2 cellular contexts compared by ENCODE assay signal in the genomic region with DNA sequence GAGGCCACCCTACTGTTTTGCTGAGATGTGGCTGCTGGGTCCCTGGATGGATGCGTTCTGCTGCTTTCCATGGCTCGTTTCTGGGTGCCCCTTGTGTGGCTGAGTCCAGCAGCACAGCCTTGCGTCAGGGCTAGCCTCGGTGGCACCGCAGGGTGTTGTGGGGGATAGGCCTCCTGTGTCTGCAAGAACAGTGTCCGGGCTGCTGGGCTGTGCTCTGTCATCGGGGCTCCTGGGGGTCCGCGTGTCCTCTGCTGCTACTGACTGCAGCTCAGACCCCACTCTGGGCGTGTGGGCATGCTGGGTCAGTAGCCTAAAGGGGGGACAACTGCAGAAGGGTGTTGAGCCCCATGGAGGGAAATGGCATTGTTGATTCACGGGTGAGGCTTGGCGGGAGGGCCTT.
A peak's percentile ranks its signal among the peaks of the same experiment; 100 is the strongest.
TF ChIP-seq lines count a peak whose summit lies in the region.

No MANE protein-coding gene starts in this region.

TF ChIP-seq in HEK293, 187 proteins besides CTCF, POLR2A, EP300 and RAD21:
- TF ChIP-seq, protein P1, sequence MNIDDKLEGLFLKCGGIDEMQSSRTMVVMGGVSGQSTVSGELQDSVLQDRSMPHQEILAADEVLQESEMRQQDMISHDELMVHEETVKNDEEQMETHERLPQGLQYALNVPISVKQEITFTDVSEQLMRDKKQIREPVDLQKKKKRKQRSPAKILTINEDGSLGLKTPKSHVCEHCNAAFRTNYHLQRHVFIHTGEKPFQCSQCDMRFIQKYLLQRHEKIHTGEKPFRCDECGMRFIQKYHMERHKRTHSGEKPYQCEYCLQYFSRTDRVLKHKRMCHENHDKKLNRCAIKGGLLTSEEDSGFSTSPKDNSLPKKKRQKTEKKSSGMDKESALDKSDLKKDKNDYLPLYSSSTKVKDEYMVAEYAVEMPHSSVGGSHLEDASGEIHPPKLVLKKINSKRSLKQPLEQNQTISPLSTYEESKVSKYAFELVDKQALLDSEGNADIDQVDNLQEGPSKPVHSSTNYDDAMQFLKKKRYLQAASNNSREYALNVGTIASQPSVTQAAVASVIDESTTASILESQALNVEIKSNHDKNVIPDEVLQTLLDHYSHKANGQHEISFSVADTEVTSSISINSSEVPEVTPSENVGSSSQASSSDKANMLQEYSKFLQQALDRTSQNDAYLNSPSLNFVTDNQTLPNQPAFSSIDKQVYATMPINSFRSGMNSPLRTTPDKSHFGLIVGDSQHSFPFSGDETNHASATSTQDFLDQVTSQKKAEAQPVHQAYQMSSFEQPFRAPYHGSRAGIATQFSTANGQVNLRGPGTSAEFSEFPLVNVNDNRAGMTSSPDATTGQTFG (tag by site-specific recombination; IDR thresholded peaks at IDR 0.05; ENCODE audit: borderline replicate concordance): no peak
- TF ChIP-seq ZIC2 (tag by site-specific recombination; IDR thresholded peaks at IDR 0.05) (peak; percentile 40; the same call in 1 of the 2 replicates), ZNF133 (tag by site-specific recombination; IDR thresholded peaks at IDR 0.05) (no peak)
- TF ChIP-seq, protein P2, sequence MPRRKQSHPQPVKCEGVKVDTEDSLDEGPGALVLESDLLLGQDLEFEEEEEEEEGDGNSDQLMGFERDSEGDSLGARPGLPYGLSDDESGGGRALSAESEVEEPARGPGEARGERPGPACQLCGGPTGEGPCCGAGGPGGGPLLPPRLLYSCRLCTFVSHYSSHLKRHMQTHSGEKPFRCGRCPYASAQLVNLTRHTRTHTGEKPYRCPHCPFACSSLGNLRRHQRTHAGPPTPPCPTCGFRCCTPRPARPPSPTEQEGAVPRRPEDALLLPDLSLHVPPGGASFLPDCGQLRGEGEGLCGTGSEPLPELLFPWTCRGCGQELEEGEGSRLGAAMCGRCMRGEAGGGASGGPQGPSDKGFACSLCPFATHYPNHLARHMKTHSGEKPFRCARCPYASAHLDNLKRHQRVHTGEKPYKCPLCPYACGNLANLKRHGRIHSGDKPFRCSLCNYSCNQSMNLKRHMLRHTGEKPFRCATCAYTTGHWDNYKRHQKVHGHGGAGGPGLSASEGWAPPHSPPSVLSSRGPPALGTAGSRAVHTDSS (tag by site-specific recombination; IDR thresholded peaks at IDR 0.05): no peak

TF ChIP-seq in K562, 482 proteins besides CTCF, POLR2A, EP300 and RAD21:
- TF ChIP-seq TCF7 (IDR thresholded peaks at IDR 0.05; ENCODE audit: borderline replicate concordance): no peak
- TF ChIP-seq RBFOX2 (IDR thresholded peaks at IDR 0.05; ENCODE audit: low read depth, low read length): peak; percentile 69; the same call in 1 of the 2 replicates
- TF ChIP-seq, protein P3, sequence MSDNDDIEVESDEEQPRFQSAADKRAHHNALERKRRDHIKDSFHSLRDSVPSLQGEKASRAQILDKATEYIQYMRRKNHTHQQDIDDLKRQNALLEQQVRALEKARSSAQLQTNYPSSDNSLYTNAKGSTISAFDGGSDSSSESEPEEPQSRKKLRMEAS (CRISPR knock-in tag; IDR thresholded peaks at IDR 0.05): 0 out of 2 replicates have a peak, but pooled peaks have one; percentile 2
